Comparison of ENCODE assay signal across 20 cellular contexts in the genomic region with DNA sequence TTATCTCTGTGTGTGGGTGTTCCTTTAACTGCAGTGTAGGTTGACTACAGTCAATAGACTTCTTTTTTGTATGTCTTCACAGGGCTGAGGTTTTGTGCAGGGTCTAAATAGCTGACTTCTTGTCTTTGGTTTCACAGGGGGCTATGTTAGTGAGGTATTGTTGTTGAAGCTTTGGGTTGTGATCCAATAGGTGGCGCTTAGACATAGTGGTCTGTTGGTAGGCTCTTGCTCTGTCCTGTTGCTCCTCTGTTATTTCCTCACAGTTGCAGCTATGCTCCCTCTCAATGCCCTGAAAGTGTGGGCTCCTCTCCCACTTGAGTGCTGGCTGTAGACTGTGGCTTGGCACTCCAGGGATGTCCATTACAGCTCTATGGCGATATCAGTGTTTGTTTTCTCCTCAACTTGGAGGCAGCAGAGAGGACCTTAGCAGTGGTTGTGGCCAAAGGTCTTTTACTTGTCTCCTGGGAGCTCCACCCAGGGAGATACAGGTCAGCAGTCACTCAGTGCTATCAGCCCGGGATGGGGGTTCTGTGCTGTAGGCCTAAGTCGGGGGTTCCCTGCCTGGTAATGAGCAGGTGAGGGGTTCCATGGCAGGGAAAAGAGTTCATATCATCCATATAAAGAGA. TPM values are rescaled to one million over a fixed set of nuclear protein-coding genes. Genes with fewer than 3 reads are reported as not detected.
"Had no signal": no experiment of that assay in that cellular context is flagged by ENCODE, and none has a peak within 500 bp of the region (broad histone marks: within the 10 kb centered on the region; RNA-seq: fewer than 3 reads in every experiment).

No MANE protein-coding gene starts in this region.

- H3K9me3 ChIP-seq: adrenal gland, esophagus squamous epithelium, lower lobe of right lung, ovary, upper lobe of left lung had no signal

- H3K27me3 ChIP-seq: esophagus squamous epithelium, hepatocyte, ovary, upper lobe of left lung had no signal

- H3K27ac ChIP-seq: adrenal gland, esophagus squamous epithelium, hepatocyte, lower lobe of right lung, ovary, upper lobe of left lung had no signal

- DNase-seq: activated CD4-positive, alpha-beta T cell treated with anti-CD3 and anti-CD28 coated beads, Interleukin-2, amount 10 ng/mL, durations not matched to agents 24 days and 14 days; activated CD4-positive, CD25-positive, alpha-beta regulatory T cell; activated CD8-positive, alpha-beta memory T cell treated with anti-CD3 and anti-CD28 coated beads, Interleukin-2, amount 50 U/mL, for 4 hours; activated CD8-positive, alpha-beta T cell treated with anti-CD3 and anti-CD28 coated beads, Interleukin-2, amount 10 ng/mL, durations not matched to agents 7 days and 5 days; activated effector memory CD4-positive, alpha-beta T cell treated with anti-CD3 and anti-CD28 coated beads, Interleukin-2, amount 50 U/mL, for 16 hours; activated T-cell treated with anti-CD3 and anti-CD28 coated beads, Interleukin-2, amount 50 U/mL, for 48 hours; adrenal gland; esophagus squamous epithelium; immature natural killer cell; lower lobe of right lung; ovary; stimulated activated CD4-positive, alpha-beta T cell treated with anti-CD3 and anti-CD28 coated beads, Interleukin-1b, Interleukin-23, amount 100 ng/mL, for 48 hours; stimulated activated naive CD8-positive, alpha-beta T cell treated with anti-CD3 and anti-CD28 coated beads, Interleukin-15, amount 100 ng/mL, for 72 hours; upper lobe of left lung had no signal

- H3K4me1 ChIP-seq: adrenal gland, esophagus squamous epithelium, lower lobe of right lung, upper lobe of left lung had no signal

- ATAC-seq: activated CD8-positive, alpha-beta T cell treated with anti-CD3 and anti-CD28 coated beads, Interleukin-2, amount 10 ng/mL, durations not matched to agents 7 days and 5 days; lower lobe of right lung; sciatic nerve; stimulated activated naive CD8-positive, alpha-beta T cell treated with anti-CD3 and anti-CD28 coated beads, Interleukin-15, amount 100 ng/mL, for 72 hours had no signal

- H3K79me2 ChIP-seq: hepatocyte had no signal

- H3K4me2 ChIP-seq: hepatocyte had no signal

- H2AFZ ChIP-seq: hepatocyte had no signal

- H3K36me3 ChIP-seq: adrenal gland, lower lobe of right lung, ovary, upper lobe of left lung had no signal

- H3K4me3 ChIP-seq: adrenal gland, esophagus squamous epithelium, hepatocyte, lower lobe of right lung, ovary, upper lobe of left lung had no signal

RNA-seq across cellular contexts. Expression of a gene that starts 14.0 kb away (rescaled TPM):
- total RNA-seq: activated CD4-positive, alpha-beta T cell treated with anti-CD3 and anti-CD28 coated beads, Interleukin-2, amount 10 ng/mL, durations not matched to agents 24 days and 14 days; activated CD8-positive, alpha-beta T cell treated with anti-CD3 and anti-CD28 coated beads, Interleukin-2, amount 10 ng/mL, durations not matched to agents 7 days and 5 days; fibroblast of villous mesenchyme; glomerular endothelial cell; myocyte; neural crest cell had no signal
- polyA plus RNA-seq: immature natural killer cell had no signal
